Comparison of ENCODE assay signal across 8 cellular contexts in genomic region chr13:44436589-44437337, GRCh38.
DNase-seq lines count a peak whose midpoint lies in the region; ATAC-seq, FAIRE-seq and TF ChIP-seq lines count a peak whose summit lies in the region.

No MANE protein-coding gene starts in this region.

- peak overlapping the region; percentile 69 for H3K4me3 Mint-ChIP-seq in T-helper 1 cell treated with Interleukin-12 subunit alpha and Interleukin-12 subunit beta and Interleukin-4 antibody, amounts not matched to agents 30 μg/mL and 1 μg/mL, for 36 hours

- peak overlapping the region; percentile 85 to 89 for H3K9ac ChIP-seq in K562 (ENCODE audit: insufficient read depth in 1 of 2, low read depth in 2 of 2, low read length in 2 of 2)
- H3K9ac ChIP-seq in trophoblast cell (ENCODE audit: low read length): peak overlapping the region; percentile 89

- H3K79me1 ChIP-seq in trophoblast cell (ENCODE audit: low read length): peaks cover 11% of the 10 kb centered on the region

- H3K9me3 ChIP-seq in K562 (replicated peaks; ENCODE audit: control insufficient read depth, insufficient read depth, low read depth, low read length): no peaks in the 10 kb centered on the region
- no peaks in the 10 kb centered on the region for H3K9me3 ChIP-seq in right cardiac atrium (ENCODE audit: control insufficient read depth, low read length)
- H3K9me3 ChIP-seq in trophoblast cell (ENCODE audit: insufficient read depth, low read depth, low read length): no peaks in the 10 kb centered on the region
- no peaks in the 10 kb centered on the region for H3K9me3 ChIP-seq in aorta (ENCODE audit: control insufficient read depth, low read length)

- peak; percentile 71 for FAIRE-seq in K562 (lab: Jason Lieb, UNC)

- CTCF ChIA-PET in K562 (lab: Yijun Ruan, JAX; ENCODE audit: low intra/inter-chr PET ratio): interaction anchor here (2.0 to 2.6 kb wide), 3 partner anchors 193 to 528 kb away, joined by 12 to 24 read pairs (median 13); no protein-coding TSS in a partner anchor

- H3K27me3 ChIP-seq in K562 (ENCODE audit: control insufficient read depth in 2 of 2, insufficient read depth in 2 of 2, low read length in 2 of 2) (no peaks in the 10 kb centered on the region), right cardiac atrium (ENCODE audit: control insufficient read depth, insufficient read depth) (no peaks in the 10 kb centered on the region), trophoblast cell (ENCODE audit: insufficient read depth, low read length) (no peaks in the 10 kb centered on the region), aorta (ENCODE audit: control insufficient read depth in 1 of 2, insufficient read depth in 2 of 2, low read length in 1 of 2) (no peaks in the 10 kb centered on the region)

- H4K20me1 ChIP-seq in K562 (replicated peaks; ENCODE audit: control insufficient read depth, insufficient read depth, low read length): no peaks in the 10 kb centered on the region

- H3K27ac ChIP-seq in K562 (ENCODE audit: extremely low read depth, low read depth, low read length) (peak overlapping the region; percentile 90; the same call in 2 of the 3 replicates), right cardiac atrium (ENCODE audit: low read length) (peak overlapping the region; percentile 97), trophoblast cell (ENCODE audit: low read depth, low read length) (peak overlapping the region; percentile 82), aorta (ENCODE audit: low read depth in 1 of 2, low read length in 2 of 2) (peak overlapping the region; percentile 39 to 79)

- H2BK12ac ChIP-seq in trophoblast cell (ENCODE audit: low read length): peak overlapping the region; percentile 53

- no peaks in the 10 kb centered on the region for H3K9me1 ChIP-seq in K562 (ENCODE audit: control insufficient read depth, insufficient read depth, low read length)

- TF ChIP-seq CTCF in K562 (IDR thresholded peaks at IDR 0.05 in 2 of 3, conservative IDR thresholded peaks at IDR 0.05 in 1 of 3; ENCODE audit: insufficient read depth in 2 of 3, low read depth in 1 of 3, low read length in 3 of 3): no peak

- ATAC-seq in K562 (peak; percentile 85), right cardiac atrium (peak; percentile 94 to 95), aorta (ENCODE audit: low FRiP score) (peak; percentile 94), GM21367 (IDR thresholded peaks at IDR 0.05; ENCODE audit: unreplicated experiment) (no peak)

- under 1% methylated on average over 19 of the region's 38 CpGs for WGBS in K562 (ENCODE audit: insufficient coverage, low coverage, missing lambda C conversion rate)
- whole genome bisulfite sequencing in right cardiac atrium: under 1% methylated on average over 38 of the region's 38 CpGs
- WGBS in trophoblast cell (ENCODE audit: extremely low coverage, insufficient coverage, insufficient read length): no CpG with 5 or more reads among the region's 38 CpGs
- WGBS in aorta, 2 donors: 0 to 1% methylated on average over 37 to 38 of the region's 38 CpGs

- peak; percentile 76 for DNase-seq in GM04504 (ENCODE audit: low read depth)
- peak; percentile 83 for DNase-seq in NCI-H1694 (lab: John Stamatoyannopoulos, UW)
- peak; percentile 84 to 91 (median 88) for DNase-seq in K562 (ENCODE audit: extremely low read depth in 1 of 4, low spot score in 3 of 4)
- peak; percentile 93 to 97 (median 97) for DNase-seq in right cardiac atrium
- DNase-seq in trophoblast cell: peak; percentile 84 to 86
- peak; percentile 95 to 97 for DNase-seq in aorta

- in situ Hi-C loops in K562 (cut with MboI): loop anchor here (5.0 kb wide), 1 partner anchor 199 kb away; no protein-coding TSS in a partner anchor

- peak overlapping the region; percentile 93 for H4K8ac ChIP-seq in trophoblast cell (ENCODE audit: low read depth, low read length)

- H3K79me2 ChIP-seq in K562 (ENCODE audit: control insufficient read depth, insufficient read depth, low read length) (peaks cover 19% of the 10 kb centered on the region), trophoblast cell (ENCODE audit: control insufficient read depth, insufficient read depth, low read length, poor library complexity) (peaks cover 10% of the 10 kb centered on the region)

- H3K23ac ChIP-seq in trophoblast cell (ENCODE audit: low read length): no peak overlapping the region

- H3K18ac ChIP-seq in trophoblast cell (ENCODE audit: low read length): peak overlapping the region; percentile 97

- H3K4me1 Mint-ChIP-seq in T-helper 1 cell treated with Interleukin-12 subunit alpha and Interleukin-12 subunit beta and Interleukin-4 antibody, amounts not matched to agents 30 μg/mL and 1 μg/mL, for 36 hours (ENCODE audit: low read depth): peaks cover 19% of the 10 kb centered on the region

- peak; percentile 62 for TF ChIP-seq POLR2A in K562 (conservative IDR thresholded peaks at IDR 0.05)

- H3K4me2 ChIP-seq in K562 (ENCODE audit: insufficient read depth, low read length): peak overlapping the region; percentile 80
- peak overlapping the region; percentile 84 for H3K4me2 ChIP-seq in trophoblast cell (ENCODE audit: low read length)

- peak overlapping the region; percentile 75 for H4K91ac ChIP-seq in trophoblast cell (ENCODE audit: low read depth, low read length)

- no peak for TF ChIP-seq EP300 in K562 (IDR thresholded peaks at IDR 0.05; ENCODE audit: low read length)

- H2AK5ac ChIP-seq in trophoblast cell (ENCODE audit: low read length): no peak overlapping the region

- BruUV-seq in K562 (replicated peaks; lab: Mats Ljungman, UMichigan): TSS peak; percentile 37

- peaks cover 69% of the 10 kb centered on the region for H3K27me3 Mint-ChIP-seq in T-helper 1 cell treated with Interleukin-12 subunit alpha and Interleukin-12 subunit beta and Interleukin-4 antibody, amounts not matched to agents 30 μg/mL and 1 μg/mL, for 36 hours (ENCODE audit: low read depth)

- peaks cover 7 to 8% of the 10 kb centered on the region in 2 experiments; a peak in 3 of 5 replicates for H3K4me1 ChIP-seq in K562 (replicated peaks in 1 of 2; ENCODE audit: control insufficient read depth in 2 of 2, insufficient read depth in 2 of 2, low read length in 2 of 2)
- H3K4me1 ChIP-seq in right cardiac atrium (ENCODE audit: control insufficient read depth, insufficient read depth, low read length): peaks cover 2% of the 10 kb centered on the region
- H3K4me1 ChIP-seq in trophoblast cell (ENCODE audit: control insufficient read depth in 1 of 2, insufficient read depth in 2 of 2, low read length in 2 of 2): peaks cover 6% of the 10 kb centered on the region in 2 experiments
- no peaks in the 10 kb centered on the region for H3K4me1 ChIP-seq in aorta (ENCODE audit: control insufficient read depth in 1 of 2, insufficient read depth in 2 of 2, low read length in 2 of 2)

- peak overlapping the region; percentile 84 for H2BK120ac ChIP-seq in trophoblast cell (ENCODE audit: insufficient read depth, low read length, poor library complexity)

- H3K27ac Mint-ChIP-seq in T-helper 1 cell treated with Interleukin-12 subunit alpha and Interleukin-12 subunit beta and Interleukin-4 antibody, amounts not matched to agents 30 μg/mL and 1 μg/mL, for 36 hours: no peak overlapping the region

- peaks cover 15% of the 10 kb centered on the region; the same call in 2 of the 3 replicates for H3K36me3 ChIP-seq in K562 (ENCODE audit: control insufficient read depth, insufficient read depth, low read length)
- H3K36me3 ChIP-seq in trophoblast cell (ENCODE audit: control insufficient read depth in 1 of 2, insufficient read depth in 2 of 2, low read length in 2 of 2): peaks cover 6 to 12% of the 10 kb centered on the region in 2 experiments
- H3K36me3 ChIP-seq in aorta (ENCODE audit: control insufficient read depth in 1 of 2, insufficient read depth in 2 of 2, low read length in 1 of 2): peaks cover 0 to 2% of the 10 kb centered on the region in 2 donors

- H2AFZ ChIP-seq in K562 (ENCODE audit: low read depth, low read length) (peak overlapping the region; percentile 81), trophoblast cell (ENCODE audit: insufficient read depth, low read length, poor library complexity) (peak overlapping the region; percentile 94)

- H3K4me3 ChIP-seq in K562: peak overlapping the region; percentile 55
- peak overlapping the region; percentile 85 for H3K4me3 ChIP-seq in right cardiac atrium (ENCODE audit: low read length)
- H3K4me3 ChIP-seq in trophoblast cell (ENCODE audit: low read depth, low read length): peak overlapping the region; percentile 84
- H3K4me3 ChIP-seq in aorta (ENCODE audit: low read length in 2 of 2): peak overlapping the region; percentile 84 to 99

- H3K14ac ChIP-seq in trophoblast cell (ENCODE audit: low read length): peak overlapping the region; percentile 89

- peak overlapping the region; percentile 97 for H3K4ac ChIP-seq in trophoblast cell (ENCODE audit: low read depth, low read length)

- intact Hi-C loops in K562 (cut with micrococcal nuclease): loop anchor here (1.0 to 10.0 kb wide), 7 partner anchors 49 to 532 kb away; no protein-coding TSS in a partner anchor
- intact Hi-C loops in right cardiac atrium (cut with DNase I): loop anchor here (2.0 to 10.0 kb wide), 11 partner anchors 52 to 530 kb away; no protein-coding TSS in a partner anchor
- intact Hi-C loops in aorta (cut with DNase I): loop anchor here (2.0 to 10.0 kb wide), 9 partner anchors 64 to 528 kb away; partner anchors contain the start of gene SERP2 (in 1 of the 2)

- TF ChIP-seq RAD21 in K562 (CRISPR knock-in tag; conservative IDR thresholded peaks at IDR 0.05 in 1 of 2, IDR thresholded peaks at IDR 0.05 in 1 of 2): no peak; a peak in 1 of 4 replicates

- no peaks in the 10 kb centered on the region for H3K9me3 Mint-ChIP-seq in T-helper 1 cell treated with Interleukin-12 subunit alpha and Interleukin-12 subunit beta and Interleukin-4 antibody, amounts not matched to agents 30 μg/mL and 1 μg/mL, for 36 hours

- H3K36me3 Mint-ChIP-seq in T-helper 1 cell treated with Interleukin-12 subunit alpha and Interleukin-12 subunit beta and Interleukin-4 antibody, amounts not matched to agents 30 μg/mL and 1 μg/mL, for 36 hours (ENCODE audit: low read depth): peaks cover 4% of the 10 kb centered on the region

- POLR2A ChIA-PET in K562 (lab: Yijun Ruan, JAX): interaction anchor here (0.5 to 1.1 kb wide), 8 partner anchors 14 to 535 kb away, joined by 3 to 5 read pairs (median 4); no protein-coding TSS in a partner anchor

- H4K12ac ChIP-seq in trophoblast cell (ENCODE audit: low read depth, low read length): peak overlapping the region; percentile 92

- peak overlapping the region; percentile 97 for H2BK5ac ChIP-seq in trophoblast cell (ENCODE audit: low read depth, low read length, poor library complexity)

TF ChIP-seq in K562, 482 proteins besides CTCF, POLR2A, EP300 and RAD21 (continues in another document):
- TF ChIP-seq SOX6 (IDR thresholded peaks at IDR 0.05) (0 out of 2 replicates have a peak, but pooled peaks have one; percentile 13), KDM4B (IDR thresholded peaks at IDR 0.05; ENCODE audit: borderline replicate concordance in 2 of 2, low read depth in 1 of 2) (no peak), ATF7 (IDR thresholded peaks at IDR 0.05) (peak; percentile 24; the same call in 1 of the 2 replicates), EP400 (IDR thresholded peaks at IDR 0.05) (peak; percentile 54), CREM (IDR thresholded peaks at IDR 0.05; ENCODE audit: low read depth) (0 out of 2 replicates have a peak, but pooled peaks have one; percentile 13), RBFOX2 (IDR thresholded peaks at IDR 0.05; ENCODE audit: low read depth, low read length) (peak; percentile 65), ERF (CRISPR knock-in tag; IDR thresholded peaks at IDR 0.05) (no peak), GABPB1 (CRISPR knock-in tag; IDR thresholded peaks at IDR 0.05) (0 out of 2 replicates have a peak, but pooled peaks have one; percentile 32)
